In genomic region chr14:67814826-67815225, GRCh38 we compare ENCODE assay signal across 11 cellular contexts. TPM values are rescaled to one million over a fixed set of nuclear protein-coding genes. Genes with fewer than 3 reads are reported as not detected.
DNase-seq lines count a peak whose midpoint lies in the region; ATAC-seq and TF ChIP-seq lines count a peak whose summit lies in the region.
"Had no signal": no experiment of that assay in that cellular context is flagged by ENCODE, and none has a peak within 500 bp of the region (broad histone marks: within the 10 kb centered on the region; RNA-seq: fewer than 3 reads in every experiment).

No MANE protein-coding gene starts in this region.

- H3K4me3 Mint-ChIP-seq in activated naive CD4-positive, alpha-beta T cell treated with anti-CD3 and anti-CD28 coated beads, Interleukin-2, amount 50 U/mL, for 24 hours: peak overlapping the region; percentile 97
- H3K4me3 Mint-ChIP-seq in WTC11: peak overlapping the region; percentile 83
- peak overlapping the region; percentile 88 to 94 for H3K4me3 Mint-ChIP-seq in stimulated activated naive CD8-positive, alpha-beta T cell treated with anti-CD3 and anti-CD28 coated beads, Interleukin-15, amount 100 ng/mL, for 72 hours

- no peak for DNase-seq in activated naive CD4-positive, alpha-beta T cell treated with Interleukin-2 at 50 U/mL for 16 hours
- DNase-seq in WTC11 (ENCODE audit: low spot score) (no peak), hepatocyte (ENCODE audit: low spot score) (no peak), retina (no peak), hepatic stellate cell (ENCODE audit: low spot score) (no peak)
- no peak for DNase-seq in stimulated activated naive CD8-positive, alpha-beta T cell treated with anti-CD3 and anti-CD28 coated beads, Interleukin-15, amount 100 ng/mL, for 72 hours
- DNase-seq in effector memory CD4-positive, alpha-beta T cell: no peak
- DNase-seq: activated gamma-delta T cell, kidney, NCI-H524 had no signal

- H3K27me3 Mint-ChIP-seq in activated naive CD4-positive, alpha-beta T cell treated with anti-CD3 and anti-CD28 coated beads, Interleukin-2, amount 50 U/mL, for 24 hours: no peaks in the 10 kb centered on the region
- H3K27me3 Mint-ChIP-seq in WTC11 (ENCODE audit: low read depth): no peaks in the 10 kb centered on the region
- no peaks in the 10 kb centered on the region for H3K27me3 Mint-ChIP-seq in stimulated activated naive CD8-positive, alpha-beta T cell treated with anti-CD3 and anti-CD28 coated beads, Interleukin-15, amount 100 ng/mL, for 72 hours

- peaks cover 56% of the 10 kb centered on the region for H3K4me1 Mint-ChIP-seq in activated naive CD4-positive, alpha-beta T cell treated with anti-CD3 and anti-CD28 coated beads, Interleukin-2, amount 50 U/mL, for 24 hours
- peaks cover 21% of the 10 kb centered on the region for H3K4me1 Mint-ChIP-seq in WTC11
- H3K4me1 Mint-ChIP-seq in stimulated activated naive CD8-positive, alpha-beta T cell treated with anti-CD3 and anti-CD28 coated beads, Interleukin-15, amount 100 ng/mL, for 72 hours: peaks cover 33% of the 10 kb centered on the region

- H3K4me3 ChIP-seq in hepatocyte: no peak overlapping the region
- no peak overlapping the region for H3K4me3 ChIP-seq in effector memory CD4-positive, alpha-beta T cell (ENCODE audit: insufficient read depth, low read depth, low read length, poor library complexity, severe bottlenecking)

- peaks cover 12% of the 10 kb centered on the region for H3K4me1 ChIP-seq in hepatocyte (ENCODE audit: insufficient read depth)
- peaks cover 10% of the 10 kb centered on the region for H3K4me1 ChIP-seq in effector memory CD4-positive, alpha-beta T cell (ENCODE audit: control insufficient read depth, insufficient read depth, low read length, poor library complexity, severe bottlenecking)

- no peak overlapping the region for H3K27ac ChIP-seq in hepatocyte
- no peak overlapping the region for H3K27ac ChIP-seq in effector memory CD4-positive, alpha-beta T cell (ENCODE audit: insufficient read depth, low read length, poor library complexity, severe bottlenecking)

- peaks cover 34% of the 10 kb centered on the region for H3K79me2 ChIP-seq in hepatocyte

- ATAC-seq in WTC11: no peak
- ATAC-seq in stimulated activated naive CD8-positive, alpha-beta T cell treated with anti-CD3 and anti-CD28 coated beads, Interleukin-15, amount 100 ng/mL, for 72 hours: no peak

- H3K27me3 ChIP-seq in hepatocyte: no peaks in the 10 kb centered on the region
- H3K27me3 ChIP-seq in effector memory CD4-positive, alpha-beta T cell (replicated peaks; ENCODE audit: control insufficient read depth, insufficient read depth, low read length, poor library complexity, severe bottlenecking): no peaks in the 10 kb centered on the region

- H3K36me3 ChIP-seq in hepatocyte (replicated peaks; ENCODE audit: insufficient read depth, low read depth): no peaks in the 10 kb centered on the region
- peaks cover 29% of the 10 kb centered on the region for H3K36me3 ChIP-seq in effector memory CD4-positive, alpha-beta T cell (ENCODE audit: control insufficient read depth, insufficient read depth, low read length)

- no peak overlapping the region for H2AFZ ChIP-seq in hepatocyte

- H3K9me3 ChIP-seq in hepatocyte (ENCODE audit: low read depth): no peaks in the 10 kb centered on the region
- H3K9me3 ChIP-seq in effector memory CD4-positive, alpha-beta T cell (ENCODE audit: control insufficient read depth, low read length): no peaks in the 10 kb centered on the region

- POLR2A ChIA-PET in WTC11 (lab: Charles Lee): no interaction called here

- H3K36me3 Mint-ChIP-seq in activated naive CD4-positive, alpha-beta T cell treated with anti-CD3 and anti-CD28 coated beads, Interleukin-2, amount 50 U/mL, for 24 hours: peaks cover 4% of the 10 kb centered on the region
- H3K36me3 Mint-ChIP-seq in WTC11: peaks cover 22% of the 10 kb centered on the region

- peak overlapping the region; percentile 41 for H3K27ac Mint-ChIP-seq in activated naive CD4-positive, alpha-beta T cell treated with anti-CD3 and anti-CD28 coated beads, Interleukin-2, amount 50 U/mL, for 24 hours
- H3K27ac Mint-ChIP-seq in WTC11: peak overlapping the region; percentile 13
- peak overlapping the region in 1 of 2 donors; percentile 75 for H3K27ac Mint-ChIP-seq in stimulated activated naive CD8-positive, alpha-beta T cell treated with anti-CD3 and anti-CD28 coated beads, Interleukin-15, amount 100 ng/mL, for 72 hours

- H3K9me2 ChIP-seq in hepatocyte (replicated peaks; ENCODE audit: insufficient read depth): no peaks in the 10 kb centered on the region

- WGBS in hepatocyte (ENCODE audit: low lambda C conversion rate, missing lambda C conversion rate): 83% methylated on average over 2 of the region's 2 CpGs

- no peaks in the 10 kb centered on the region for H3K9me3 Mint-ChIP-seq in activated naive CD4-positive, alpha-beta T cell treated with anti-CD3 and anti-CD28 coated beads, Interleukin-2, amount 50 U/mL, for 24 hours
- H3K9me3 Mint-ChIP-seq in WTC11: no peaks in the 10 kb centered on the region
- no peaks in the 10 kb centered on the region for H3K9me3 Mint-ChIP-seq in stimulated activated naive CD8-positive, alpha-beta T cell treated with anti-CD3 and anti-CD28 coated beads, Interleukin-15, amount 100 ng/mL, for 72 hours

- peak overlapping the region; percentile 91 for H3K4me2 ChIP-seq in hepatocyte

- CTCF ChIA-PET in WTC11 (lab: Charles Lee): no interaction called here

- no peak for TF ChIP-seq CTCF in WTC11 (IDR thresholded peaks at IDR 0.05)
- no peak for TF ChIP-seq CTCF in hepatocyte (IDR thresholded peaks at IDR 0.05; ENCODE audit: poor library complexity)

- no peaks in the 10 kb centered on the region for H4K20me1 ChIP-seq in hepatocyte (ENCODE audit: insufficient read depth, poor library complexity, severe bottlenecking)

TF ChIP-seq in WTC11, 78 proteins besides CTCF, POLR2A, EP300 and RAD21 (continues in another document):
- TF ChIP-seq NFYB (CRISPR knock-in tag; conservative IDR thresholded peaks at IDR 0.05; ENCODE audit: low read depth) (no peak), ETV6 (CRISPR knock-in tag; IDR thresholded peaks at IDR 0.05) (no peak), ZNF281 (CRISPR knock-in tag; IDR thresholded peaks at IDR 0.05) (no peak), ZNF423 (CRISPR knock-in tag; IDR thresholded peaks at IDR 0.05) (no peak), SP1 (CRISPR knock-in tag; conservative IDR thresholded peaks at IDR 0.05) (no peak), NFATC4 (CRISPR knock-in tag; IDR thresholded peaks at IDR 0.05) (no peak), ATF1 (CRISPR knock-in tag; IDR thresholded peaks at IDR 0.05) (no peak), MLX (CRISPR knock-in tag; IDR thresholded peaks at IDR 0.05) (no peak), FOXP4 (CRISPR knock-in tag; IDR thresholded peaks at IDR 0.05) (no peak), CREB1 (CRISPR knock-in tag; IDR thresholded peaks at IDR 0.05) (no peak), E2F5 (CRISPR knock-in tag; IDR thresholded peaks at IDR 0.05) (no peak)

RNA-seq across cellular contexts. Expression of gene ZFYVE26, which starts 1.6 kb away (rescaled TPM):
- 18.8 to 25.8 TPM (median 20.9 TPM) in 3 replicates for total RNA-seq in WTC11 (2021)
- 23.9 and 32.3 TPM in 2 replicates for total RNA-seq in hepatocyte
- 5.5 and 6.4 TPM in 2 replicates for polyA plus RNA-seq in hepatocyte

RNA-seq across cellular contexts. Expression of gene RAD51B, which starts 4.8 kb away (rescaled TPM):
- total RNA-seq in WTC11 (2021) (14.2 to 27.8 TPM (median 26.4 TPM) in 3 replicates), hepatocyte (18.0 and 27.3 TPM in 2 replicates)
- polyA plus RNA-seq in hepatocyte: 10.1 and 17.2 TPM in 2 replicates
